In genomic region chr5:59864718-59865117, GRCh38 we compare ENCODE assay signal across 22 cellular contexts.
"Had no signal": no experiment of that assay in that cellular context is flagged by ENCODE, and none has a peak within 500 bp of the region (broad histone marks: within the 10 kb centered on the region; RNA-seq: fewer than 3 reads in every experiment).

No MANE protein-coding gene starts in this region.

- H3K9me3 ChIP-seq: esophagus squamous epithelium, gastrocnemius medialis, pancreas, psoas muscle, testis, uterus had no signal

- H3K27ac ChIP-seq: brain microvascular endothelial cell, esophagus squamous epithelium, gastrocnemius medialis, pancreas, psoas muscle, testis, uterus, WERI-Rb-1 had no signal

- H3K36me3 ChIP-seq: brain microvascular endothelial cell, esophagus squamous epithelium, gastrocnemius medialis, pancreas, uterus, WERI-Rb-1 had no signal

- ATAC-seq: effector memory CD8-positive, alpha-beta T cell; gastrocnemius medialis; psoas muscle; sciatic nerve had no signal

- FAIRE-seq: colon, islet of Langerhans, pancreas, TTC549 had no signal

- DNase-seq: activated gamma-delta T cell treated with Interleukin-2 at 50 U/mL for 16 hours; activated T-cell treated with anti-CD3 and anti-CD28 coated beads, Interleukin-2, amount 50 U/mL, for 1 hour; brain microvascular endothelial cell; caudate nucleus; effector memory CD8-positive, alpha-beta T cell; esophagus squamous epithelium; gastrocnemius medialis; hypothalamus; nephron progenitor cell; pancreas; psoas muscle; stimulated activated CD4-positive, alpha-beta T cell treated with anti-CD3 and anti-CD28 coated beads, Interleukin-2, amount 100 ng/mL, for 48 hours; stimulated activated CD8-positive, alpha-beta memory T cell treated with anti-CD3 and anti-CD28 coated beads, Interleukin-4, amount 100 ng/mL, for 48 hours; stimulated activated naive CD4-positive, alpha-beta T cell; testis; trophoblast cell; uterus; WERI-Rb-1 had no signal

- H3K4me3 ChIP-seq: esophagus squamous epithelium, gastrocnemius medialis, pancreas, psoas muscle, testis, uterus had no signal

- H3K4me1 ChIP-seq: esophagus squamous epithelium, gastrocnemius medialis, pancreas, psoas muscle, testis, uterus had no signal

- H3K27me3 ChIP-seq: brain microvascular endothelial cell, esophagus squamous epithelium, gastrocnemius medialis, pancreas, testis, uterus had no signal
